1 cellular context compared by ENCODE assay signal in genomic region chr1:222713091-222714012, GRCh38.
TF ChIP-seq lines count a peak whose summit lies in the region.

No MANE protein-coding gene starts in this region.

TF ChIP-seq in HepG2, 621 proteins besides CTCF, POLR2A, EP300 and RAD21 (continues in another document):
- TF ChIP-seq ATF6 (CRISPR knock-in tag; conservative IDR thresholded peaks at IDR 0.05) (0 out of 2 replicates have a peak, but pooled peaks have one; percentile 23), PAXIP1 (CRISPR knock-in tag; conservative IDR thresholded peaks at IDR 0.05) (no peak; the same call in 1 of the 2 replicates), ZNF503 (CRISPR knock-in tag; IDR thresholded peaks at IDR 0.05) (0 out of 2 replicates have a peak, but pooled peaks have one; percentile 22), HBP1 (CRISPR knock-in tag; IDR thresholded peaks at IDR 0.05; ENCODE audit: low read depth) (0 out of 2 replicates have a peak, but pooled peaks have one; percentile 21), RFXANK (CRISPR knock-in tag; IDR thresholded peaks at IDR 0.05) (no peak), HIVEP1 (CRISPR knock-in tag; IDR thresholded peaks at IDR 0.05) (peak; percentile 16; the same call in 1 of the 2 replicates), RARA (CRISPR knock-in tag; IDR thresholded peaks at IDR 0.05) (peak; percentile 8; the same call in 1 of the 2 replicates), ZNF333 (CRISPR knock-in tag; IDR thresholded peaks at IDR 0.05; ENCODE audit: borderline replicate concordance) (0 out of 2 replicates have a peak, but pooled peaks have one; percentile 54), ZNF274 (CRISPR knock-in tag; IDR thresholded peaks at IDR 0.05) (no peak), POGK (CRISPR knock-in tag; conservative IDR thresholded peaks at IDR 0.05) (no peak), THAP7 (CRISPR knock-in tag; IDR thresholded peaks at IDR 0.05) (no peak), ZNF136 (CRISPR knock-in tag; IDR thresholded peaks at IDR 0.05; ENCODE audit: low read depth) (no peak), CBFB (CRISPR knock-in tag; IDR thresholded peaks at IDR 0.05) (no peak), ZNF891 (CRISPR knock-in tag; IDR thresholded peaks at IDR 0.05) (no peak), SPEN (CRISPR knock-in tag; IDR thresholded peaks at IDR 0.05; ENCODE audit: low read depth) (peak; percentile 64; the same call in 1 of the 2 replicates), ZFP36L1 (CRISPR knock-in tag; IDR thresholded peaks at IDR 0.05) (0 out of 2 replicates have a peak, but pooled peaks have one; percentile 60), ZGPAT (CRISPR knock-in tag; IDR thresholded peaks at IDR 0.05) (no peak), CENPT (CRISPR knock-in tag; IDR thresholded peaks at IDR 0.05; ENCODE audit: low read depth) (no peak), BRD4 (CRISPR knock-in tag; IDR thresholded peaks at IDR 0.05) (no peak), ZNF850 (CRISPR knock-in tag; conservative IDR thresholded peaks at IDR 0.05) (no peak), PATZ1 (CRISPR knock-in tag; IDR thresholded peaks at IDR 0.05) (peak; percentile 67), PRPF4 (IDR thresholded peaks at IDR 0.05; ENCODE audit: low read depth, low read length, poor library complexity, severe bottlenecking) (peak; percentile 24), ZNF367 (CRISPR knock-in tag; IDR thresholded peaks at IDR 0.05; ENCODE audit: borderline replicate concordance) (no peak), ZNF276 (CRISPR knock-in tag; IDR thresholded peaks at IDR 0.05; ENCODE audit: low read depth) (no peak), MTERF4 (CRISPR knock-in tag; IDR thresholded peaks at IDR 0.05) (peak; percentile 38; the same call in 1 of the 2 replicates), SMAD1 (CRISPR knock-in tag; IDR thresholded peaks at IDR 0.05; ENCODE audit: borderline replicate concordance, low read depth) (no peak), ZNF605 (CRISPR knock-in tag; IDR thresholded peaks at IDR 0.05) (peak; percentile 80; the same call in 1 of the 2 replicates), SMAD3 (CRISPR knock-in tag; IDR thresholded peaks at IDR 0.05) (no peak), ZNF547 (CRISPR knock-in tag; IDR thresholded peaks at IDR 0.05) (no peak), ZXDC (CRISPR knock-in tag; IDR thresholded peaks at IDR 0.05) (no peak), SRSF4 (IDR thresholded peaks at IDR 0.05; ENCODE audit: low read depth, low read length, poor library complexity, severe bottlenecking) (no peak), ZNF552 (CRISPR knock-in tag; IDR thresholded peaks at IDR 0.05; ENCODE audit: borderline replicate concordance) (no peak), ZNF589 (CRISPR knock-in tag; conservative IDR thresholded peaks at IDR 0.05) (0 out of 2 replicates have a peak, but pooled peaks have one; percentile 7), PHF8 (CRISPR knock-in tag; IDR thresholded peaks at IDR 0.05) (no peak; the same call in 1 of the 2 replicates)
